2 cellular contexts compared by ENCODE assay signal in genomic region chr20:37551660-37552059, GRCh38. TPM values are rescaled to one million over a fixed set of nuclear protein-coding genes. Genes with fewer than 3 reads are reported as not detected.
"Had no signal": no experiment of that assay in that cellular context is flagged by ENCODE, and none has a peak within 500 bp of the region (broad histone marks: within the 10 kb centered on the region; RNA-seq: fewer than 3 reads in every experiment).

No MANE protein-coding gene starts in this region.

RNA-seq across cellular contexts. Expression of gene NNAT, which starts 30.6 kb away (rescaled TPM):
- total RNA-seq: hepatocyte, liver had no signal
